Comparison of ENCODE assay signal across 8 cellular contexts in genomic region chr1:48236716-48237470, GRCh38. TPM values are rescaled to one million over a fixed set of nuclear protein-coding genes. Genes with fewer than 3 reads are reported as not detected.
DNase-seq lines count a peak whose midpoint lies in the region; ATAC-seq and TF ChIP-seq lines count a peak whose summit lies in the region.

No MANE protein-coding gene starts in this region.

- no peaks in the 10 kb centered on the region for H3K36me3 ChIP-seq in OCI-LY3 (replicated peaks; ENCODE audit: low read depth, low read length)
- H3K36me3 ChIP-seq in ovary: no peaks in the 10 kb centered on the region

- H3K9me3 Mint-ChIP-seq in nephron: no peaks in the 10 kb centered on the region

- 52 to 65% (median 62%) methylated on average over 4 of the region's 4 CpGs for WGBS in ovary, 3 donors

- DNase-seq in AG08395 (ENCODE audit: low spot score): peak; percentile 75
- DNase-seq in ovary: no peak
- no peak for DNase-seq in GOT3 (lab: John Stamatoyannopoulos, UW)

- no peak overlapping the region for H3K4me3 ChIP-seq in OCI-LY3 (ENCODE audit: low read length)
- no peak overlapping the region for H3K4me3 ChIP-seq in ovary

- no peak overlapping the region for H3K27ac ChIP-seq in OCI-LY3 (ENCODE audit: low read length)
- no peak overlapping the region for H3K27ac ChIP-seq in ovary

- TF ChIP-seq POLR2A in ovary (IDR thresholded peaks at IDR 0.05): no peak

- H4K20me1 ChIP-seq in OCI-LY3 (ENCODE audit: insufficient read depth, low read length): no peaks in the 10 kb centered on the region

- H3K4me2 ChIP-seq in OCI-LY3 (ENCODE audit: low read length): no peak overlapping the region

- no peak overlapping the region for H3K4me3 Mint-ChIP-seq in nephron

- H2AFZ ChIP-seq in OCI-LY3 (ENCODE audit: low read depth, low read length): no peak overlapping the region

- H3K27me3 Mint-ChIP-seq in nephron (ENCODE audit: low read depth): peaks cover 3% of the 10 kb centered on the region

- H3K27me3 ChIP-seq in OCI-LY3 (ENCODE audit: low read depth, low read length) (peaks cover 3% of the 10 kb centered on the region; the same call in 1 of the 2 replicates), ovary (no peaks in the 10 kb centered on the region)

- H3K4me1 ChIP-seq in OCI-LY3 (ENCODE audit: low read length) (peaks cover 8% of the 10 kb centered on the region), ovary (ENCODE audit: insufficient read depth) (no peaks in the 10 kb centered on the region)

- ATAC-seq in HG03196 (IDR thresholded peaks at IDR 0.05; ENCODE audit: unreplicated experiment) (peak; percentile 61), esophagus mucosa (peak; percentile 82)

- H3K36me3 Mint-ChIP-seq in nephron (ENCODE audit: low read depth): no peaks in the 10 kb centered on the region

- H3K9ac ChIP-seq in OCI-LY3 (ENCODE audit: low read length): no peak overlapping the region

- intact Hi-C loops in ovary (cut with DNase I): no loop called here

- TF ChIP-seq EP300 in ovary (IDR thresholded peaks at IDR 0.05): no peak

- H3K79me2 ChIP-seq in OCI-LY3 (ENCODE audit: low read length): no peaks in the 10 kb centered on the region

- H3K9me3 ChIP-seq in OCI-LY3 (ENCODE audit: insufficient read depth, low read length) (no peaks in the 10 kb centered on the region), ovary (no peaks in the 10 kb centered on the region)

- H3K4me1 Mint-ChIP-seq in nephron: no peaks in the 10 kb centered on the region

- TF ChIP-seq CTCF in GM12873 (IDR thresholded peaks at IDR 0.05; ENCODE audit: insufficient read depth, low read depth, low read length, missing control alignments): peak; percentile 72
- peak; percentile 47 for TF ChIP-seq CTCF in OCI-LY3 (IDR thresholded peaks at IDR 0.05; ENCODE audit: low read depth, low read length)
- peak; percentile 68 to 75 (median 73) for TF ChIP-seq CTCF in nephron (IDR thresholded peaks at IDR 0.05; ENCODE audit: unreplicated experiment in 3 of 3)
- TF ChIP-seq CTCF in ovary (IDR thresholded peaks at IDR 0.05): peak in 1 of 3 donors; percentile 20

- no peak overlapping the region for H3K27ac Mint-ChIP-seq in nephron

RNA-seq across cellular contexts. Expression of gene SLC5A9, which starts 14.4 kb away (rescaled TPM):
- not detected for total RNA-seq in esophagus mucosa
- total RNA-seq in ovary: 1 to 10 TPM in 1 of 7 donors, under 1 TPM in 3, not detected in 3; 0.36 to 1.4 (median 0.72) TPM
- under 1 TPM in 1 of 2 donors, not detected in 1; 0.01 TPM for polyA plus RNA-seq in ovary
